ENCODE assay signal across 1 cellular context in the genomic region with DNA sequence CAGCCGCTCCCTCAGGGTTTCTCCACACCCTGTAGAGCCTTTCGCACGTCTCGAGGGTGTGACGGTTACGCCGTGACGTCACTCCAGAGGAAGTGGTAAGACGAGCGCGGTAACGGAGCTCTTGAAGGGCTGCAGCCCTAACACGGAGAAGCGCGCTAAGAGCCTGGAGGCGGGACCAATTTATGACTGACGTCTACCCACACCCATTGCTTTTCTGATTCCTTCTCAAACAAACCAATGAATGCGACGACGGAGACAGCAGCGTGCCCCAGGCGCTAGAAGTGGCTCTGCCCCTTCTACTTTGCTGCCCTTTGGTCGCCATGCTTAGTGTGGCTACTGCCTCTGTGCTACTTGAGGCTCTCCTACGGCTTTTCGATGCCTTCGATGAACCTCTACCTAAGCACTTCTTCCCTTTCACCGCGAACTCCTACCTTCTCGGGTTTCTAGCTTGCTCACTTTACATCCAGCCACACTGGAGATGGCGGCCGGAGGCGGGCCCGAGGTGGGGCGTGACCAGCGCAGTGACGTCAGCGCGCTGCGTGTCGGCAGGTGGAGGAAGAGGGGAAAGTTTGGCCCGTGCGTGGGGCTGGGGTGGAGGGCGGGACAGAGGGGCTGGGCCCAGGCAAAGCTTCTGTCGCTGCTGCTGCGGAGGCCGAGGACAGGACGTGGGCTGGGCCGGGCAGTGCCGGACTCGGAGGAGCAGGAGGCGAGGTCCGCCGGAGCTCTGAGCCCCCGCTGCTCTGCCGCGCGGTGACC.
TF ChIP-seq lines count a peak whose summit lies in the region.

A gene (plus strand): TSS at position 572 of the 756 bp plus-strand sequence. CDS start 340 bp downstream, outside the sequence.

TF ChIP-seq in K562, 482 proteins besides CTCF, POLR2A, EP300 and RAD21 (continued from another document and continues in another):
- TF ChIP-seq, protein P1, sequence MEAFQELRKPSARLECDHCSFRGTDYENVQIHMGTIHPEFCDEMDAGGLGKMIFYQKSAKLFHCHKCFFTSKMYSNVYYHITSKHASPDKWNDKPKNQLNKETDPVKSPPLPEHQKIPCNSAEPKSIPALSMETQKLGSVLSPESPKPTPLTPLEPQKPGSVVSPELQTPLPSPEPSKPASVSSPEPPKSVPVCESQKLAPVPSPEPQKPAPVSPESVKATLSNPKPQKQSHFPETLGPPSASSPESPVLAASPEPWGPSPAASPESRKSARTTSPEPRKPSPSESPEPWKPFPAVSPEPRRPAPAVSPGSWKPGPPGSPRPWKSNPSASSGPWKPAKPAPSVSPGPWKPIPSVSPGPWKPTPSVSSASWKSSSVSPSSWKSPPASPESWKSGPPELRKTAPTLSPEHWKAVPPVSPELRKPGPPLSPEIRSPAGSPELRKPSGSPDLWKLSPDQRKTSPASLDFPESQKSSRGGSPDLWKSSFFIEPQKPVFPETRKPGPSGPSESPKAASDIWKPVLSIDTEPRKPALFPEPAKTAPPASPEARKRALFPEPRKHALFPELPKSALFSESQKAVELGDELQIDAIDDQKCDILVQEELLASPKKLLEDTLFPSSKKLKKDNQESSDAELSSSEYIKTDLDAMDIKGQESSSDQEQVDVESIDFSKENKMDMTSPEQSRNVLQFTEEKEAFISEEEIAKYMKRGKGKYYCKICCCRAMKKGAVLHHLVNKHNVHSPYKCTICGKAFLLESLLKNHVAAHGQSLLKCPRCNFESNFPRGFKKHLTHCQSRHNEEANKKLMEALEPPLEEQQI (IDR thresholded peaks at IDR 0.05) = no peak
- TF ChIP-seq NFIX (CRISPR knock-in tag; IDR thresholded peaks at IDR 0.05; ENCODE audit: low read depth) (no peak), KDM1A (IDR thresholded peaks at IDR 0.05) (no peak), RB1 (IDR thresholded peaks at IDR 0.05; ENCODE audit: low read depth) (peak; percentile 71), ZNF75A (CRISPR knock-in tag; IDR thresholded peaks at IDR 0.05) (no peak), DACH1 (IDR thresholded peaks at IDR 0.05; ENCODE audit: partially characterized antibody) (no peak), TGIF2 (CRISPR knock-in tag; IDR thresholded peaks at IDR 0.05) (no peak; the same call in 1 of the 2 replicates), NONO (IDR thresholded peaks at IDR 0.05; ENCODE audit: low read depth in 2 of 2, low read length in 1 of 2) (peak in 1 of 2 experiments; percentile 75; a peak in 2 of 4 replicates), STAT5B (CRISPR knock-in tag; IDR thresholded peaks at IDR 0.05) (no peak), L3MBTL2 (IDR thresholded peaks at IDR 0.05) (peak; percentile 94), CC2D1A (IDR thresholded peaks at IDR 0.05) (peak; percentile 9; the same call in 1 of the 2 replicates), GABPB2 (CRISPR knock-in tag; conservative IDR thresholded peaks at IDR 0.05) (no peak; the same call in 1 of the 2 replicates), NFYB (IDR thresholded peaks at IDR 0.05; ENCODE audit: extremely low read depth, insufficient read length) (peak; percentile 97), MED1 (CRISPR knock-in tag; IDR thresholded peaks at IDR 0.05; ENCODE audit: borderline replicate concordance) (no peak), MYBL2 (IDR thresholded peaks at IDR 0.05; ENCODE audit: low read depth) (peak; percentile 79), MYBL2 (CRISPR knock-in tag; IDR thresholded peaks at IDR 0.05; ENCODE audit: borderline replicate concordance) (no peak), POLR2H (tag; IDR thresholded peaks at IDR 0.05; ENCODE audit: low read depth) (peak; percentile 49; the same call in 1 of the 2 replicates), GTF2A2 (tag; IDR thresholded peaks at IDR 0.05) (no peak), SMC3 (conservative IDR thresholded peaks at IDR 0.05; ENCODE audit: insufficient read depth, low read depth, low read length) (no peak), KDM4B (IDR thresholded peaks at IDR 0.05; ENCODE audit: borderline replicate concordance in 2 of 2, low read depth in 1 of 2) (no peak), EWSR1 (IDR thresholded peaks at IDR 0.05; ENCODE audit: borderline replicate concordance, low read depth, partially characterized antibody) (no peak), ZNF143 (CRISPR knock-in tag; IDR thresholded peaks at IDR 0.05) (no peak), ZNF175 (CRISPR knock-in tag; IDR thresholded peaks at IDR 0.05; ENCODE audit: low read depth) (no peak; the same call in 1 of the 2 replicates), HNRNPK (IDR thresholded peaks at IDR 0.05; ENCODE audit: low read depth, low read length, poor library complexity, severe bottlenecking) (no peak), ZKSCAN3 (CRISPR knock-in tag; IDR thresholded peaks at IDR 0.05) (no peak), CBX3 (IDR thresholded peaks at IDR 0.05; ENCODE audit: borderline replicate concordance in 1 of 2, low read length in 2 of 2) (peak in 1 of 2 experiments; percentile 10; a peak in 2 of 3 replicates), NR3C1 (CRISPR knock-in tag; IDR thresholded peaks at IDR 0.05) (no peak), KLF1 (tag; IDR thresholded peaks at IDR 0.05) (no peak; the same call in 1 of the 2 replicates), ARID2 (IDR thresholded peaks at IDR 0.05) (no peak), SP1 (CRISPR knock-in tag; IDR thresholded peaks at IDR 0.05) (peak; percentile 98), ZNF561 (CRISPR knock-in tag; conservative IDR thresholded peaks at IDR 0.05) (no peak), WHSC1 (IDR thresholded peaks at IDR 0.05; ENCODE audit: low read length) (no peak), ZNF57 (CRISPR knock-in tag; IDR thresholded peaks at IDR 0.05) (no peak), HDAC2 (IDR thresholded peaks at IDR 0.05) (no peak), ZNF695 (CRISPR knock-in tag; IDR thresholded peaks at IDR 0.05) (no peak), MCM5 (IDR thresholded peaks at IDR 0.05; ENCODE audit: low read depth) (no peak)
- TF ChIP-seq, protein P2, sequence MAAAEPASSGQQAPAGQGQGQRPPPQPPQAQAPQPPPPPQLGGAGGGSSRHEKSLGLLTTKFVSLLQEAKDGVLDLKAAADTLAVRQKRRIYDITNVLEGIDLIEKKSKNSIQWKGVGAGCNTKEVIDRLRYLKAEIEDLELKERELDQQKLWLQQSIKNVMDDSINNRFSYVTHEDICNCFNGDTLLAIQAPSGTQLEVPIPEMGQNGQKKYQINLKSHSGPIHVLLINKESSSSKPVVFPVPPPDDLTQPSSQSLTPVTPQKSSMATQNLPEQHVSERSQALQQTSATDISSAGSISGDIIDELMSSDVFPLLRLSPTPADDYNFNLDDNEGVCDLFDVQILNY (CRISPR knock-in tag; IDR thresholded peaks at IDR 0.05) = no peak
- TF ChIP-seq, protein P3, sequence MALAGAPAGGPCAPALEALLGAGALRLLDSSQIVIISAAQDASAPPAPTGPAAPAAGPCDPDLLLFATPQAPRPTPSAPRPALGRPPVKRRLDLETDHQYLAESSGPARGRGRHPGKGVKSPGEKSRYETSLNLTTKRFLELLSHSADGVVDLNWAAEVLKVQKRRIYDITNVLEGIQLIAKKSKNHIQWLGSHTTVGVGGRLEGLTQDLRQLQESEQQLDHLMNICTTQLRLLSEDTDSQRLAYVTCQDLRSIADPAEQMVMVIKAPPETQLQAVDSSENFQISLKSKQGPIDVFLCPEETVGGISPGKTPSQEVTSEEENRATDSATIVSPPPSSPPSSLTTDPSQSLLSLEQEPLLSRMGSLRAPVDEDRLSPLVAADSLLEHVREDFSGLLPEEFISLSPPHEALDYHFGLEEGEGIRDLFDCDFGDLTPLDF (CRISPR knock-in tag; IDR thresholded peaks at IDR 0.05) = peak; percentile 72; the same call in 1 of the 2 replicates
- TF ChIP-seq, protein P4, sequence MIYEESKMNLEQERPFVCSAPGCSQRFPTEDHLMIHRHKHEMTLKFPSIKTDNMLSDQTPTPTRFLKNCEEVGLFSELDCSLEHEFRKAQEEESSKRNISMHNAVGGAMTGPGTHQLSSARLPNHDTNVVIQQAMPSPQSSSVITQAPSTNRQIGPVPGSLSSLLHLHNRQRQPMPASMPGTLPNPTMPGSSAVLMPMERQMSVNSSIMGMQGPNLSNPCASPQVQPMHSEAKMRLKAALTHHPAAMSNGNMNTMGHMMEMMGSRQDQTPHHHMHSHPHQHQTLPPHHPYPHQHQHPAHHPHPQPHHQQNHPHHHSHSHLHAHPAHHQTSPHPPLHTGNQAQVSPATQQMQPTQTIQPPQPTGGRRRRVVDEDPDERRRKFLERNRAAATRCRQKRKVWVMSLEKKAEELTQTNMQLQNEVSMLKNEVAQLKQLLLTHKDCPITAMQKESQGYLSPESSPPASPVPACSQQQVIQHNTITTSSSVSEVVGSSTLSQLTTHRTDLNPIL (CRISPR knock-in tag; IDR thresholded peaks at IDR 0.05) = no peak
- TF ChIP-seq, protein P5, sequence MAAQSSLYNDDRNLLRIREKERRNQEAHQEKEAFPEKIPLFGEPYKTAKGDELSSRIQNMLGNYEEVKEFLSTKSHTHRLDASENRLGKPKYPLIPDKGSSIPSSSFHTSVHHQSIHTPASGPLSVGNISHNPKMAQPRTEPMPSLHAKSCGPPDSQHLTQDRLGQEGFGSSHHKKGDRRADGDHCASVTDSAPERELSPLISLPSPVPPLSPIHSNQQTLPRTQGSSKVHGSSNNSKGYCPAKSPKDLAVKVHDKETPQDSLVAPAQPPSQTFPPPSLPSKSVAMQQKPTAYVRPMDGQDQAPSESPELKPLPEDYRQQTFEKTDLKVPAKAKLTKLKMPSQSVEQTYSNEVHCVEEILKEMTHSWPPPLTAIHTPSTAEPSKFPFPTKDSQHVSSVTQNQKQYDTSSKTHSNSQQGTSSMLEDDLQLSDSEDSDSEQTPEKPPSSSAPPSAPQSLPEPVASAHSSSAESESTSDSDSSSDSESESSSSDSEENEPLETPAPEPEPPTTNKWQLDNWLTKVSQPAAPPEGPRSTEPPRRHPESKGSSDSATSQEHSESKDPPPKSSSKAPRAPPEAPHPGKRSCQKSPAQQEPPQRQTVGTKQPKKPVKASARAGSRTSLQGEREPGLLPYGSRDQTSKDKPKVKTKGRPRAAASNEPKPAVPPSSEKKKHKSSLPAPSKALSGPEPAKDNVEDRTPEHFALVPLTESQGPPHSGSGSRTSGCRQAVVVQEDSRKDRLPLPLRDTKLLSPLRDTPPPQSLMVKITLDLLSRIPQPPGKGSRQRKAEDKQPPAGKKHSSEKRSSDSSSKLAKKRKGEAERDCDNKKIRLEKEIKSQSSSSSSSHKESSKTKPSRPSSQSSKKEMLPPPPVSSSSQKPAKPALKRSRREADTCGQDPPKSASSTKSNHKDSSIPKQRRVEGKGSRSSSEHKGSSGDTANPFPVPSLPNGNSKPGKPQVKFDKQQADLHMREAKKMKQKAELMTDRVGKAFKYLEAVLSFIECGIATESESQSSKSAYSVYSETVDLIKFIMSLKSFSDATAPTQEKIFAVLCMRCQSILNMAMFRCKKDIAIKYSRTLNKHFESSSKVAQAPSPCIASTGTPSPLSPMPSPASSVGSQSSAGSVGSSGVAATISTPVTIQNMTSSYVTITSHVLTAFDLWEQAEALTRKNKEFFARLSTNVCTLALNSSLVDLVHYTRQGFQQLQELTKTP (IDR thresholded peaks at IDR 0.05; ENCODE audit: low read depth in 1 of 2, partially characterized antibody in 2 of 2) = no peak
- TF ChIP-seq, protein P6, sequence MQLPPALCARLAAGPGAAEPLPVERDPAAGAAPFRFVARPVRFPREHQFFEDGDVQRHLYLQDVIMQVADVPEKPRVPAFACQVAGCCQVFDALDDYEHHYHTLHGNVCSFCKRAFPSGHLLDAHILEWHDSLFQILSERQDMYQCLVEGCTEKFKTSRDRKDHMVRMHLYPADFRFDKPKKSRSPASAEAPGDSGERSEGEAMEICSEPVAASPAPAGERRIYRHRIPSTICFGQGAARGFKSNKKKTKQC (CRISPR knock-in tag; IDR thresholded peaks at IDR 0.05) = no peak
- TF ChIP-seq, protein P7, sequence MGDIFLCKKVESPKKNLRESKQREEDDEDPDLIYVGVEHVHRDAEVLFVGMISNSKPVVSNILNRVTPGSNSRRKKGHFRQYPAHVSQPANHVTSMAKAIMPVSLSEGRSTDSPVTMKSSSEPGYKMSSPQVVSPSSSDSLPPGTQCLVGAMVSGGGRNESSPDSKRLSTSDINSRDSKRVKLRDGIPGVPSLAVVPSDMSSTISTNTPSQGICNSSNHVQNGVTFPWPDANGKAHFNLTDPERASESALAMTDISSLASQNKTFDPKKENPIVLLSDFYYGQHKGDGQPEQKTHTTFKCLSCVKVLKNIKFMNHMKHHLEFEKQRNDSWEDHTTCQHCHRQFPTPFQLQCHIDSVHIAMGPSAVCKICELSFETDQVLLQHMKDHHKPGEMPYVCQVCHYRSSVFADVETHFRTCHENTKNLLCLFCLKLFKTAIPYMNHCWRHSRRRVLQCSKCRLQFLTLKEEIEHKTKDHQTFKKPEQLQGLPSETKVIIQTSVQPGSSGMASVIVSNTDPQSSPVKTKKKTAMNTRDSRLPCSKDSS (IDR thresholded peaks at IDR 0.05; ENCODE audit: low read depth, partially characterized antibody) = no peak
- TF ChIP-seq, protein P8, sequence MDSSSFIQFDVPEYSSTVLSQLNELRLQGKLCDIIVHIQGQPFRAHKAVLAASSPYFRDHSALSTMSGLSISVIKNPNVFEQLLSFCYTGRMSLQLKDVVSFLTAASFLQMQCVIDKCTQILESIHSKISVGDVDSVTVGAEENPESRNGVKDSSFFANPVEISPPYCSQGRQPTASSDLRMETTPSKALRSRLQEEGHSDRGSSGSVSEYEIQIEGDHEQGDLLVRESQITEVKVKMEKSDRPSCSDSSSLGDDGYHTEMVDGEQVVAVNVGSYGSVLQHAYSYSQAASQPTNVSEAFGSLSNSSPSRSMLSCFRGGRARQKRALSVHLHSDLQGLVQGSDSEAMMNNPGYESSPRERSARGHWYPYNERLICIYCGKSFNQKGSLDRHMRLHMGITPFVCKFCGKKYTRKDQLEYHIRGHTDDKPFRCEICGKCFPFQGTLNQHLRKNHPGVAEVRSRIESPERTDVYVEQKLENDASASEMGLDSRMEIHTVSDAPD (CRISPR knock-in tag; IDR thresholded peaks at IDR 0.05) = no peak
- TF ChIP-seq, protein P9, sequence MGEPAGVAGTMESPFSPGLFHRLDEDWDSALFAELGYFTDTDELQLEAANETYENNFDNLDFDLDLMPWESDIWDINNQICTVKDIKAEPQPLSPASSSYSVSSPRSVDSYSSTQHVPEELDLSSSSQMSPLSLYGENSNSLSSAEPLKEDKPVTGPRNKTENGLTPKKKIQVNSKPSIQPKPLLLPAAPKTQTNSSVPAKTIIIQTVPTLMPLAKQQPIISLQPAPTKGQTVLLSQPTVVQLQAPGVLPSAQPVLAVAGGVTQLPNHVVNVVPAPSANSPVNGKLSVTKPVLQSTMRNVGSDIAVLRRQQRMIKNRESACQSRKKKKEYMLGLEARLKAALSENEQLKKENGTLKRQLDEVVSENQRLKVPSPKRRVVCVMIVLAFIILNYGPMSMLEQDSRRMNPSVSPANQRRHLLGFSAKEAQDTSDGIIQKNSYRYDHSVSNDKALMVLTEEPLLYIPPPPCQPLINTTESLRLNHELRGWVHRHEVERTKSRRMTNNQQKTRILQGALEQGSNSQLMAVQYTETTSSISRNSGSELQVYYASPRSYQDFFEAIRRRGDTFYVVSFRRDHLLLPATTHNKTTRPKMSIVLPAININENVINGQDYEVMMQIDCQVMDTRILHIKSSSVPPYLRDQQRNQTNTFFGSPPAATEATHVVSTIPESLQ (CRISPR knock-in tag; IDR thresholded peaks at IDR 0.05) = no peak; the same call in 1 of the 2 replicates
- TF ChIP-seq, protein P10, sequence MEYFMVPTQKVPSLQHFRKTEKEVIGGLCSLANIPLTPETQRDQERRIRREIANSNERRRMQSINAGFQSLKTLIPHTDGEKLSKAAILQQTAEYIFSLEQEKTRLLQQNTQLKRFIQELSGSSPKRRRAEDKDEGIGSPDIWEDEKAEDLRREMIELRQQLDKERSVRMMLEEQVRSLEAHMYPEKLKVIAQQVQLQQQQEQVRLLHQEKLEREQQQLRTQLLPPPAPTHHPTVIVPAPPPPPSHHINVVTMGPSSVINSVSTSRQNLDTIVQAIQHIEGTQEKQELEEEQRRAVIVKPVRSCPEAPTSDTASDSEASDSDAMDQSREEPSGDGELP (CRISPR knock-in tag; IDR thresholded peaks at IDR 0.05; ENCODE audit: borderline replicate concordance) = peak; percentile 79
